In genomic region chr14:21506557-21506956, GRCh38 we compare ENCODE assay signal across 21 cellular contexts. TPM values are rescaled to one million over a fixed set of nuclear protein-coding genes. Genes with fewer than 3 reads are reported as not detected.
DNase-seq lines count a peak whose midpoint lies in the region; ATAC-seq, FAIRE-seq and TF ChIP-seq lines count a peak whose summit lies in the region.
"Had no signal": no experiment of that assay in that cellular context is flagged by ENCODE, and none has a peak within 500 bp of the region (broad histone marks: within the 10 kb centered on the region; RNA-seq: fewer than 3 reads in every experiment).

No MANE protein-coding gene starts in this region.

- peaks cover 14 to 24% of the 10 kb centered on the region in 2 donors for H3K36me3 Mint-ChIP-seq in activated T-cell treated with anti-CD3 and anti-CD28 coated beads, Interleukin-2, amount 50 U/mL, for 72 hours (ENCODE audit: insufficient read depth in 2 of 2)

- WGBS in K562 (ENCODE audit: insufficient coverage, low coverage, missing lambda C conversion rate) = 64% methylated on average over 2 of the region's 2 CpGs

- peaks cover 36 to 53% of the 10 kb centered on the region in 2 experiments for H3K36me3 ChIP-seq in HEK293 (ENCODE audit: control insufficient read depth in 2 of 2, insufficient read depth in 1 of 2, low read length in 2 of 2)
- H3K36me3 ChIP-seq in K562 (ENCODE audit: control insufficient read depth, insufficient read depth, low read length) = peaks cover 62% of the 10 kb centered on the region
- H3K36me3 ChIP-seq in colonic mucosa = peaks cover 11% of the 10 kb centered on the region

- no peak for TF ChIP-seq EP300 in K562 (IDR thresholded peaks at IDR 0.05; ENCODE audit: low read length)

- no peaks in the 10 kb centered on the region for H4K20me1 ChIP-seq in K562 (replicated peaks; ENCODE audit: control insufficient read depth, insufficient read depth, low read length)

- H3K9me1 ChIP-seq in K562 (ENCODE audit: control insufficient read depth, insufficient read depth, low read length) = no peaks in the 10 kb centered on the region

- no peak overlapping the region for H2AFZ ChIP-seq in K562 (ENCODE audit: low read depth, low read length)
- H2AFZ ChIP-seq: GM23338 had no signal

- H3K9ac ChIP-seq in K562 (ENCODE audit: insufficient read depth in 1 of 2, low read depth in 2 of 2, low read length in 2 of 2) (no peak overlapping the region), colonic mucosa (ENCODE audit: low read depth in 2 of 2, low read length in 2 of 2) (no peak overlapping the region)

- H3K27me3 Mint-ChIP-seq in activated T-cell treated with anti-CD3 and anti-CD28 coated beads, Interleukin-2, amount 50 U/mL, for 72 hours (ENCODE audit: low read depth) = no peaks in the 10 kb centered on the region
- H3K27me3 Mint-ChIP-seq: CD8-positive, alpha-beta memory T cell had no signal

- no peak for FAIRE-seq in K562 (lab: Jason Lieb, UNC)
- FAIRE-seq: A549, D721Med, GM12891, GM18507 had no signal

- no peak for TF ChIP-seq POLR2A in K562 (conservative IDR thresholded peaks at IDR 0.05)

- peaks cover 0 to 2% of the 10 kb centered on the region in 2 donors for H3K9me3 Mint-ChIP-seq in activated T-cell treated with anti-CD3 and anti-CD28 coated beads, Interleukin-2, amount 50 U/mL, for 72 hours

- in situ Hi-C loops in K562 (cut with MboI) (no loop called here), ACHN (cut with HindIII; ENCODE audit: low pct_ligation_motif_present, low pct_unique_long_range_greater_than_20kb, low sequenced_read_pairs) (no loop called here)

- peaks cover 57% of the 10 kb centered on the region for H3K4me1 Mint-ChIP-seq in activated T-cell treated with anti-CD3 and anti-CD28 coated beads, Interleukin-2, amount 50 U/mL, for 72 hours (ENCODE audit: low read depth)

- H3K27me3 ChIP-seq in K562 (ENCODE audit: control insufficient read depth in 2 of 2, insufficient read depth in 2 of 2, low read length in 2 of 2) (no peaks in the 10 kb centered on the region), colonic mucosa (no peaks in the 10 kb centered on the region)

- H3K4me3 Mint-ChIP-seq in activated T-cell treated with anti-CD3 and anti-CD28 coated beads, Interleukin-2, amount 50 U/mL, for 72 hours = no peak overlapping the region
- H3K4me3 Mint-ChIP-seq: CD8-positive, alpha-beta memory T cell; GM23338; H9; HFFc6 had no signal

- H3K27ac ChIP-seq in HEK293 (ENCODE audit: extremely low read depth, low read depth, low read length) (no peak overlapping the region), K562 (ENCODE audit: extremely low read depth, low read depth, low read length) (no peak overlapping the region), colonic mucosa (no peak overlapping the region)
- H3K27ac ChIP-seq: A549 had no signal

- BruUV-seq in K562 (replicated peaks; lab: Mats Ljungman, UMichigan) = no TSS peak

- 0 out of 2 replicates have a peak, but pooled peaks cover 4% of the 10 kb centered on the region for H3K4me1 ChIP-seq in HEK293 (ENCODE audit: control insufficient read depth, insufficient read depth, low read length)
- H3K4me1 ChIP-seq in K562 (replicated peaks in 1 of 2; ENCODE audit: control insufficient read depth in 2 of 2, insufficient read depth in 2 of 2, low read length in 2 of 2) = no peaks in the 10 kb centered on the region; a peak in 2 of 5 replicates
- peaks cover 9% of the 10 kb centered on the region for H3K4me1 ChIP-seq in colonic mucosa

- H3K79me2 ChIP-seq in K562 (ENCODE audit: control insufficient read depth, insufficient read depth, low read length) = peaks cover 65% of the 10 kb centered on the region

- CTCF ChIA-PET in HEK293 (lab: Yijun Ruan, JAX) (interaction anchor here (1.7 kb wide), 1 partner anchor 29 kb away, joined by 4 read pairs; the partner anchor contains the start of gene TOX4), K562 (lab: Yijun Ruan, JAX; ENCODE audit: low intra/inter-chr PET ratio) (no interaction called here)

- no peak for TF ChIP-seq RAD21 in K562 (CRISPR knock-in tag; conservative IDR thresholded peaks at IDR 0.05 in 1 of 2, IDR thresholded peaks at IDR 0.05 in 1 of 2)

- no peak for DNase-seq in activated T-cell treated with anti-CD3 and anti-CD28 coated beads, Interleukin-2, amount 50 U/mL, for 72 hours
- DNase-seq in activated T-cell treated with anti-CD3 and anti-CD28 coated beads, Interleukin-2, amount 50 U/mL, for 1 hour = no peak
- no peak for DNase-seq in K562 (ENCODE audit: extremely low read depth in 1 of 4, low spot score in 3 of 4)
- DNase-seq in ACHN = no peak
- DNase-seq in colonic mucosa = no peak
- DNase-seq: 8988T; C1 segment of cervical spinal cord; CD8-positive, alpha-beta memory T cell; DMS 273 treated with DMSO at 0.1 percent for 48 hours; DMS79; EL; GDM1; H9; HFFc6 had no signal

- no peak for TF ChIP-seq CTCF in HEK293 (tag by site-specific recombination; IDR thresholded peaks at IDR 0.05)
- no peak for TF ChIP-seq CTCF in K562 (IDR thresholded peaks at IDR 0.05 in 2 of 3, conservative IDR thresholded peaks at IDR 0.05 in 1 of 3; ENCODE audit: insufficient read depth in 2 of 3, low read depth in 1 of 3, low read length in 3 of 3)
- TF ChIP-seq CTCF in colonic mucosa (IDR thresholded peaks at IDR 0.05) = no peak

- H3K4me3 ChIP-seq in HEK293 (ENCODE audit: low read depth, low read length) = no peak overlapping the region
- H3K4me3 ChIP-seq in K562 = no peak overlapping the region
- no peak overlapping the region for H3K4me3 ChIP-seq in colonic mucosa
- H3K4me3 ChIP-seq: A549, GM23338 had no signal

- no peak overlapping the region for H3K4me2 ChIP-seq in K562 (ENCODE audit: insufficient read depth, low read length)
- H3K4me2 ChIP-seq: A549, GM23338 had no signal

- intact Hi-C loops in K562 (cut with micrococcal nuclease) (no loop called here), colonic mucosa (cut with DNase I) (no loop called here)

- POLR2A ChIA-PET in HEK293 (lab: Yijun Ruan, JAX) (interaction anchor here (0.6 kb wide), 1 partner anchor 18 kb away, joined by 4 read pairs; no protein-coding TSS in a partner anchor), K562 (lab: Yijun Ruan, JAX) (no interaction called here)

- no peak for ATAC-seq in activated T-cell treated with anti-CD3 and anti-CD28 coated beads, Interleukin-2, amount 50 U/mL, for 72 hours (replicated peaks in 1 of 2)
- ATAC-seq in K562 = no peak
- ATAC-seq: A549, GM23338, HCT116 had no signal

- H3K27ac Mint-ChIP-seq in activated T-cell treated with anti-CD3 and anti-CD28 coated beads, Interleukin-2, amount 50 U/mL, for 72 hours = peak overlapping the region; percentile 48
- H3K27ac Mint-ChIP-seq: GM23338, H9, HFFc6 had no signal

- no peaks in the 10 kb centered on the region for H3K9me3 ChIP-seq in HEK293 (ENCODE audit: control insufficient read depth, insufficient read depth, low read depth, low read length)
- no peaks in the 10 kb centered on the region for H3K9me3 ChIP-seq in K562 (replicated peaks; ENCODE audit: control insufficient read depth, insufficient read depth, low read depth, low read length)
- no peaks in the 10 kb centered on the region for H3K9me3 ChIP-seq in colonic mucosa
- H3K9me3 ChIP-seq: A549 had no signal

RNA-seq across cellular contexts. Expression of gene METTL3, which starts 4.6 kb away (rescaled TPM):
- 10 to 100 TPM; 62.1 to 71.0 TPM for total RNA-seq in activated T-cell treated with anti-CD3 and anti-CD28 coated beads, Interleukin-2, amount 50 U/mL, for 72 hours
- total RNA-seq in K562 (2011; cell fraction: chromatin; rRNA removed; ENCODE audit: low replicate concordance) = 295 and 322 TPM in 2 replicates
- total RNA-seq in K562 (2011; cell fraction: nucleolus; rRNA removed) = 198 and 212 TPM in 2 replicates
- total RNA-seq in K562 (2011; cell fraction: nucleoplasm; rRNA removed) = 245 and 280 TPM in 2 replicates
- total RNA-seq in K562 (2014; rRNA removed) = 47.8 and 61.1 TPM in 2 replicates
- 57.7 and 65.7 TPM in 2 replicates for total RNA-seq in K562 (2014; rRNA removed; fragmentation: Illumina TruSeq; extraction: Trizol)
- 54.7 and 60.2 TPM in 2 replicates for total RNA-seq in K562 (2015; rRNA removed; fragmentation: Illumina TruSeq; extraction: Trizol)
- total RNA-seq in K562 (2021) = 59.0 and 63.3 TPM in 2 replicates
- polyA plus RNA-seq in K562 (2011; rRNA removed) = 151 and 164 TPM in 2 replicates
- 92.2 and 102 TPM in 2 replicates for polyA plus RNA-seq in K562 (2011; cell fraction: cytosol; rRNA removed)
- 670 and 824 TPM in 2 replicates for polyA plus RNA-seq in K562 (2011; cell fraction: nucleus; rRNA removed)
- 55.0 and 67.4 TPM in 2 replicates for polyA plus RNA-seq in K562 (2012)
- polyA plus RNA-seq in K562 (2014; fragmentation: Illumina TruSeq; extraction: Trizol) = 68.3 and 74.8 TPM in 2 replicates
- 10 to 100 TPM; 42.1 to 66.8 TPM for polyA plus RNA-seq in K562 (2014; fragmentation: Nextera tagmentation; extraction: Ambion mirVana)
- 102 and 115 TPM in 2 replicates for polyA plus RNA-seq in K562 (2014; rRNA removed)
- polyA minus RNA-seq in K562 (2011; rRNA and poly(A)+ RNA removed) = 77.7 and 80.8 TPM in 2 replicates
- polyA minus RNA-seq in K562 (2011; cell fraction: cytosol; rRNA and poly(A)+ RNA removed) = 30.7 and 37.8 TPM in 2 replicates
- polyA minus RNA-seq in K562 (2011; cell fraction: nucleus; rRNA and poly(A)+ RNA removed) = 88.6 and 132 TPM in 2 replicates
- total RNA-seq in colonic mucosa = 10 to 100 TPM; 26.5 to 50.1 TPM

RNA-seq across cellular contexts. Expression of gene SALL2, which starts 19.6 kb away (rescaled TPM):
- total RNA-seq in activated T-cell treated with anti-CD3 and anti-CD28 coated beads, Interleukin-2, amount 50 U/mL, for 72 hours = 1 to 10 TPM; 5.3 TPM
- 8.5 and 20.3 TPM in 2 replicates for total RNA-seq in K562 (2011; cell fraction: chromatin; rRNA removed; ENCODE audit: low replicate concordance)
- total RNA-seq in K562 (2011; cell fraction: nucleolus; rRNA removed) = 11.3 and 18.3 TPM in 2 replicates
- 14.9 and 17.3 TPM in 2 replicates for total RNA-seq in K562 (2011; cell fraction: nucleoplasm; rRNA removed)
- total RNA-seq in K562 (2014; rRNA removed) (10.0 and 12.1 TPM in 2 replicates), K562 (2014; rRNA removed; fragmentation: Illumina TruSeq; extraction: Trizol) (11.3 and 12.9 TPM in 2 replicates), K562 (2015; rRNA removed; fragmentation: Illumina TruSeq; extraction: Trizol) (14.2 and 15.8 TPM in 2 replicates), K562 (2021) (25.9 and 27.6 TPM in 2 replicates), colonic mucosa (1 to 10 TPM; 1.7 to 2.4 TPM)
- polyA plus RNA-seq in K562 (2011; rRNA removed) (10.0 and 17.5 TPM in 2 replicates), K562 (2014; fragmentation: Illumina TruSeq; extraction: Trizol) (30.4 and 35.8 TPM in 2 replicates), K562 (2014; fragmentation: Nextera tagmentation; extraction: Ambion mirVana) (1 to 10 TPM; 6.6 to 9.9 TPM), K562 (2014; rRNA removed) (12.5 and 13.1 TPM in 2 replicates)
- polyA plus RNA-seq in K562 (2011; cell fraction: cytosol; rRNA removed) = 15.8 and 23.8 TPM in 2 replicates
- polyA plus RNA-seq in K562 (2011; cell fraction: nucleus; rRNA removed) = 14.0 and 21.8 TPM in 2 replicates
- polyA plus RNA-seq in K562 (2012) = 18.9 and 27.8 TPM in 2 replicates
- 17.5 and 19.8 TPM in 2 replicates for polyA minus RNA-seq in K562 (2011; rRNA and poly(A)+ RNA removed)
- polyA minus RNA-seq in K562 (2011; cell fraction: cytosol; rRNA and poly(A)+ RNA removed) = 17.4 and 26.1 TPM in 2 replicates
- 9.0 and 10.7 TPM in 2 replicates for polyA minus RNA-seq in K562 (2011; cell fraction: nucleus; rRNA and poly(A)+ RNA removed)

RNA-seq across cellular contexts. Expression of gene TOX4, which starts 29.6 kb away (rescaled TPM):
- total RNA-seq in activated T-cell treated with anti-CD3 and anti-CD28 coated beads, Interleukin-2, amount 50 U/mL, for 72 hours = 10 to 100 TPM; 68.9 to 72.4 TPM
- 34.2 and 45.9 TPM in 2 replicates for total RNA-seq in K562 (2011; cell fraction: chromatin; rRNA removed; ENCODE audit: low replicate concordance)
- 28.7 and 29.0 TPM in 2 replicates for total RNA-seq in K562 (2011; cell fraction: nucleolus; rRNA removed)
- 28.7 and 30.4 TPM in 2 replicates for total RNA-seq in K562 (2011; cell fraction: nucleoplasm; rRNA removed)
- total RNA-seq in K562 (2014; rRNA removed) (9.9 and 14.0 TPM in 2 replicates), K562 (2014; rRNA removed; fragmentation: Illumina TruSeq; extraction: Trizol) (23.5 and 29.5 TPM in 2 replicates), K562 (2015; rRNA removed; fragmentation: Illumina TruSeq; extraction: Trizol) (20.2 and 20.6 TPM in 2 replicates), K562 (2021) (44.0 and 47.5 TPM in 2 replicates), colonic mucosa (10 to 100 TPM; 71.8 to 85.8 TPM)
- polyA plus RNA-seq in K562 (2011; rRNA removed) (61.8 and 64.1 TPM in 2 replicates), K562 (2014; fragmentation: Illumina TruSeq; extraction: Trizol) (46.4 and 61.6 TPM in 2 replicates), K562 (2014; fragmentation: Nextera tagmentation; extraction: Ambion mirVana) (10 to 100 TPM; 41.0 to 76.5 TPM), K562 (2014; rRNA removed) (33.8 and 34.1 TPM in 2 replicates)
- 58.0 and 70.0 TPM in 2 replicates for polyA plus RNA-seq in K562 (2011; cell fraction: cytosol; rRNA removed)
- 55.1 and 55.6 TPM in 2 replicates for polyA plus RNA-seq in K562 (2011; cell fraction: nucleus; rRNA removed)
- 39.8 and 58.6 TPM in 2 replicates for polyA plus RNA-seq in K562 (2012)
- polyA minus RNA-seq in K562 (2011; rRNA and poly(A)+ RNA removed) = 45.4 and 52.8 TPM in 2 replicates
- polyA minus RNA-seq in K562 (2011; cell fraction: cytosol; rRNA and poly(A)+ RNA removed) = 18.6 and 19.8 TPM in 2 replicates
- 10.4 and 14.7 TPM in 2 replicates for polyA minus RNA-seq in K562 (2011; cell fraction: nucleus; rRNA and poly(A)+ RNA removed)

RNA-seq across cellular contexts. Expression of gene RAB2B, which starts 29.8 kb away (rescaled TPM):
- total RNA-seq in activated T-cell treated with anti-CD3 and anti-CD28 coated beads, Interleukin-2, amount 50 U/mL, for 72 hours = 10 to 100 TPM; 44.5 to 45.4 TPM
- total RNA-seq in K562 (2011; cell fraction: chromatin; rRNA removed; ENCODE audit: low replicate concordance) = 19.5 and 32.5 TPM in 2 replicates
- 14.9 and 15.2 TPM in 2 replicates for total RNA-seq in K562 (2011; cell fraction: nucleolus; rRNA removed)
- 26.8 and 40.2 TPM in 2 replicates for total RNA-seq in K562 (2011; cell fraction: nucleoplasm; rRNA removed)
- 5.5 and 8.3 TPM in 2 replicates for total RNA-seq in K562 (2014; rRNA removed)
- total RNA-seq in K562 (2014; rRNA removed; fragmentation: Illumina TruSeq; extraction: Trizol) = 12.3 and 13.3 TPM in 2 replicates
- total RNA-seq in K562 (2015; rRNA removed; fragmentation: Illumina TruSeq; extraction: Trizol) = 9.1 and 9.5 TPM in 2 replicates
- 9.8 and 10.5 TPM in 2 replicates for total RNA-seq in K562 (2021)
- polyA plus RNA-seq in K562 (2011; rRNA removed) = 18.7 and 19.8 TPM in 2 replicates
- polyA plus RNA-seq in K562 (2011; cell fraction: cytosol; rRNA removed) = 7.8 and 16.5 TPM in 2 replicates
- polyA plus RNA-seq in K562 (2011; cell fraction: nucleus; rRNA removed) = 16.5 and 26.5 TPM in 2 replicates
- 9.4 and 11.5 TPM in 2 replicates for polyA plus RNA-seq in K562 (2012)
- 10.3 and 11.1 TPM in 2 replicates for polyA plus RNA-seq in K562 (2014; fragmentation: Illumina TruSeq; extraction: Trizol)
- 10 to 100 TPM in 1 of 2 experiments, 1 to 10 TPM in 1; 4.6 to 10.2 TPM for polyA plus RNA-seq in K562 (2014; fragmentation: Nextera tagmentation; extraction: Ambion mirVana)
- polyA plus RNA-seq in K562 (2014; rRNA removed) = 8.8 and 11.0 TPM in 2 replicates
- 29.4 and 32.3 TPM in 2 replicates for polyA minus RNA-seq in K562 (2011; rRNA and poly(A)+ RNA removed)
- 5.9 and 7.5 TPM in 2 replicates for polyA minus RNA-seq in K562 (2011; cell fraction: cytosol; rRNA and poly(A)+ RNA removed)
- 8.2 and 16.6 TPM in 2 replicates for polyA minus RNA-seq in K562 (2011; cell fraction: nucleus; rRNA and poly(A)+ RNA removed)
- total RNA-seq in colonic mucosa = 10 to 100 TPM; 12.9 to 15.4 TPM

RNA-seq across cellular contexts. Expression of gene CHD8, which starts 50.6 kb away (rescaled TPM):
- 100 to 1,000 TPM; 102 to 107 TPM for total RNA-seq in activated T-cell treated with anti-CD3 and anti-CD28 coated beads, Interleukin-2, amount 50 U/mL, for 72 hours
- total RNA-seq in K562 (2011; cell fraction: chromatin; rRNA removed; ENCODE audit: low replicate concordance) = 106 and 148 TPM in 2 replicates
- total RNA-seq in K562 (2011; cell fraction: nucleolus; rRNA removed) = 49.3 and 52.2 TPM in 2 replicates
- 74.3 and 91.6 TPM in 2 replicates for total RNA-seq in K562 (2011; cell fraction: nucleoplasm; rRNA removed)
- 34.0 and 37.3 TPM in 2 replicates for total RNA-seq in K562 (2014; rRNA removed)
- 32.8 TPM in 2 replicates for total RNA-seq in K562 (2014; rRNA removed; fragmentation: Illumina TruSeq; extraction: Trizol)
- total RNA-seq in K562 (2015; rRNA removed; fragmentation: Illumina TruSeq; extraction: Trizol) = 33.1 and 33.6 TPM in 2 replicates
- total RNA-seq in K562 (2021) = 43.5 and 51.2 TPM in 2 replicates
- 11.1 and 15.3 TPM in 2 replicates for polyA plus RNA-seq in K562 (2011; rRNA removed)
- 15.5 and 21.4 TPM in 2 replicates for polyA plus RNA-seq in K562 (2011; cell fraction: cytosol; rRNA removed)
- 56.0 and 87.4 TPM in 2 replicates for polyA plus RNA-seq in K562 (2011; cell fraction: nucleus; rRNA removed)
- 31.9 and 65.0 TPM in 2 replicates for polyA plus RNA-seq in K562 (2012)
- 34.5 and 36.9 TPM in 2 replicates for polyA plus RNA-seq in K562 (2014; fragmentation: Illumina TruSeq; extraction: Trizol)
- polyA plus RNA-seq in K562 (2014; fragmentation: Nextera tagmentation; extraction: Ambion mirVana) = 10 to 100 TPM; 11.8 to 16.8 TPM
- 18.1 and 18.8 TPM in 2 replicates for polyA plus RNA-seq in K562 (2014; rRNA removed)
- 30.5 and 38.1 TPM in 2 replicates for polyA minus RNA-seq in K562 (2011; rRNA and poly(A)+ RNA removed)
- polyA minus RNA-seq in K562 (2011; cell fraction: cytosol; rRNA and poly(A)+ RNA removed) = 28.3 and 38.5 TPM in 2 replicates
- 24.2 and 39.2 TPM in 2 replicates for polyA minus RNA-seq in K562 (2011; cell fraction: nucleus; rRNA and poly(A)+ RNA removed)
- 10 to 100 TPM; 56.2 to 60.1 TPM for total RNA-seq in colonic mucosa
